ENCODE assay signal across 16 cellular contexts in the genomic region with DNA sequence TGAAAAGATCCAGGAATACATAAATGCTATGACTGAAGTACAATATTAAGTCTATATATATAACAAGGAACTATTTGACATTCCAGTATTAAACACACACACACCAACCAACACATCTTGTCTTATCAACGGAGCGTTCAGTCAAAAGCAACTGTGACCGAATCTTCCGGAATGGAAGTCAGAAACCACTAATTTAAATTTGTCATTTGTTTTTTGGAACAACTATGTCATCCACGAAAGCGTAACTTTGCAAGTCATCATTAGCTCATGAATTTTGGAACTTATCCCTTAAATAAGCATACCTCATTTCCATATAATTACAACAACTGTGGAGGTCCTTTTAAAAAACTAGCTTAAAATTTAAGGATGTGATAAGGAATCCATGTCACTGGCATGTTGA. TPM values are rescaled to one million over a fixed set of nuclear protein-coding genes. Genes with fewer than 3 reads are reported as not detected.
"Had no signal": no experiment of that assay in that cellular context is flagged by ENCODE, and none has a peak within 500 bp of the region (broad histone marks: within the 10 kb centered on the region; RNA-seq: fewer than 3 reads in every experiment).

No MANE protein-coding gene starts in this region.

- H3K36me3 Mint-ChIP-seq: activated naive CD4-positive, alpha-beta T cell treated with anti-CD3 and anti-CD28 coated beads, Interleukin-2, amount 10 ng/mL, durations not matched to agents 7 days and 5 days; stimulated activated memory B cell treated with anti-CD40 and anti-IgM and Interleukin-4, amounts not matched to agents 10 μg/mL and 1 μg/mL and 100 μg/mL, for 72 hours had no signal

- H3K9me3 Mint-ChIP-seq: activated naive CD4-positive, alpha-beta T cell treated with anti-CD3 and anti-CD28 coated beads, Interleukin-2, amount 10 ng/mL, durations not matched to agents 7 days and 5 days; nephron had no signal

- H3K36me3 ChIP-seq: breast epithelium, esophagus squamous epithelium, prostate gland, right lobe of liver, spleen had no signal

- H3K27ac Mint-ChIP-seq: activated CD4-positive, alpha-beta T cell treated with anti-CD3 and anti-CD28 coated beads, Interleukin-2, amount 10 ng/mL, durations not matched to agents 24 days and 14 days; activated naive CD4-positive, alpha-beta T cell treated with anti-CD3 and anti-CD28 coated beads, Interleukin-2, amount 10 ng/mL, durations not matched to agents 7 days and 5 days; stimulated activated memory B cell treated with anti-CD40 and anti-IgM and Interleukin-4, amounts not matched to agents 10 μg/mL and 1 μg/mL and 100 μg/mL, for 72 hours; WTC11 had no signal

- H3K4me3 Mint-ChIP-seq: activated CD4-positive, alpha-beta T cell treated with anti-CD3 and anti-CD28 coated beads, Interleukin-2, amount 10 ng/mL, durations not matched to agents 24 days and 14 days; activated naive CD4-positive, alpha-beta T cell treated with anti-CD3 and anti-CD28 coated beads, Interleukin-2, amount 10 ng/mL, durations not matched to agents 7 days and 5 days; stimulated activated memory B cell treated with anti-CD40 and anti-IgM and Interleukin-4, amounts not matched to agents 10 μg/mL and 1 μg/mL and 100 μg/mL, for 72 hours; WTC11 had no signal

- H3K4me1 ChIP-seq: breast epithelium, prostate gland, right lobe of liver had no signal

- H3K4me3 ChIP-seq: breast epithelium, prostate gland, right lobe of liver, spleen had no signal

- H3K9me3 ChIP-seq: breast epithelium, prostate gland, right lobe of liver had no signal

- DNase-seq: activated CD4-positive, alpha-beta T cell treated with anti-CD3 and anti-CD28 coated beads, Interleukin-2, amount 10 ng/mL, durations not matched to agents 24 days and 14 days; activated CD8-positive, alpha-beta memory T cell treated with anti-CD3 and anti-CD28 coated beads for 24 hours; activated naive CD4-positive, alpha-beta T cell treated with anti-CD3 and anti-CD28 coated beads, Interleukin-2, amount 10 ng/mL, durations not matched to agents 7 days and 5 days; esophagus squamous epithelium; mammary epithelial cell; occipital lobe; right lobe of liver; spleen; stimulated activated CD4-positive, alpha-beta T cell treated with anti-CD3 and anti-CD28 coated beads, Interleukin-1b, Interleukin-23, amount 100 ng/mL, for 48 hours; T-helper 1 cell; trophoblast cell had no signal

- H3K4me1 Mint-ChIP-seq: activated CD4-positive, alpha-beta T cell treated with anti-CD3 and anti-CD28 coated beads, Interleukin-2, amount 10 ng/mL, durations not matched to agents 24 days and 14 days; activated naive CD4-positive, alpha-beta T cell treated with anti-CD3 and anti-CD28 coated beads, Interleukin-2, amount 10 ng/mL, durations not matched to agents 7 days and 5 days; stimulated activated memory B cell treated with anti-CD40 and anti-IgM and Interleukin-4, amounts not matched to agents 10 μg/mL and 1 μg/mL and 100 μg/mL, for 72 hours had no signal

- H3K27me3 ChIP-seq: breast epithelium, esophagus squamous epithelium, right lobe of liver had no signal

- H3K27me3 Mint-ChIP-seq: activated naive CD4-positive, alpha-beta T cell treated with anti-CD3 and anti-CD28 coated beads, Interleukin-2, amount 10 ng/mL, durations not matched to agents 7 days and 5 days; stimulated activated memory B cell treated with anti-CD40 and anti-IgM and Interleukin-4, amounts not matched to agents 10 μg/mL and 1 μg/mL and 100 μg/mL, for 72 hours had no signal

- H3K27ac ChIP-seq: prostate gland, right lobe of liver, spleen had no signal

- ATAC-seq: right lobe of liver; stimulated activated memory B cell treated with anti-CD40 and anti-IgM and Interleukin-4, amounts not matched to agents 10 μg/mL and 1 μg/mL and 100 μg/mL, for 72 hours; WTC11 had no signal

RNA-seq across cellular contexts. Expression of gene ZNF385D, which starts 5.0 kb away (rescaled TPM):
- total RNA-seq: activated CD4-positive, alpha-beta T cell treated with anti-CD3 and anti-CD28 coated beads, Interleukin-2, amount 10 ng/mL, durations not matched to agents 24 days and 14 days had no signal
